Comparison of ENCODE assay signal across 23 cellular contexts in genomic region chr4:148089624-148090023, GRCh38.
"Had no signal": no experiment of that assay in that cellular context is flagged by ENCODE, and none has a peak within 500 bp of the region (broad histone marks: within the 10 kb centered on the region; RNA-seq: fewer than 3 reads in every experiment).

No MANE protein-coding gene starts in this region.

- ATAC-seq: activated CD8-positive, alpha-beta T cell treated with anti-CD3 and anti-CD28 coated beads, Interleukin-2, amount 10 ng/mL, durations not matched to agents 7 days and 5 days; natural killer cell; SK-N-SH treated with all-trans-retinoic acid at 6 μM for 48 hours had no signal

- H3K27me3 ChIP-seq: adrenal gland, ascending aorta, brain microvascular endothelial cell, dorsolateral prefrontal cortex, esophagus squamous epithelium, heart right ventricle, right lobe of liver, testis had no signal

- H3K9me3 ChIP-seq: adrenal gland, esophagus squamous epithelium, lower lobe of right lung, right lobe of liver, testis had no signal

- H3K36me3 Mint-ChIP-seq: natural killer cell had no signal

- H3K4me3 Mint-ChIP-seq: activated CD8-positive, alpha-beta T cell treated with anti-CD3 and anti-CD28 coated beads, Interleukin-2, amount 10 ng/mL, durations not matched to agents 7 days and 5 days; activated naive CD8-positive, alpha-beta T cell; natural killer cell had no signal

- H3K36me3 ChIP-seq: adrenal gland, brain microvascular endothelial cell, esophagus squamous epithelium, lower lobe of right lung, right lobe of liver had no signal

- H3K4me3 ChIP-seq: adrenal gland, ascending aorta, dorsolateral prefrontal cortex, esophagus squamous epithelium, heart right ventricle, lower lobe of right lung, right lobe of liver, testis had no signal

- H3K27ac Mint-ChIP-seq: activated CD8-positive, alpha-beta T cell treated with anti-CD3 and anti-CD28 coated beads, Interleukin-2, amount 10 ng/mL, durations not matched to agents 7 days and 5 days; activated naive CD8-positive, alpha-beta T cell; natural killer cell had no signal

- H3K4me1 Mint-ChIP-seq: natural killer cell had no signal

- DNase-seq: activated CD4-positive, alpha-beta T cell treated with anti-CD3 and anti-CD28 coated beads for 1 hour; activated CD4-positive, alpha-beta T cell treated with anti-CD3 and anti-CD28 coated beads, Interleukin-2, amount 50 U/mL, for 1 hour; activated CD8-positive, alpha-beta T cell treated with anti-CD3 and anti-CD28 coated beads, Interleukin-2, amount 10 ng/mL, durations not matched to agents 7 days and 5 days; activated naive CD4-positive, alpha-beta T cell; adrenal gland; brain microvascular endothelial cell; caudate nucleus; dorsolateral prefrontal cortex; esophagus squamous epithelium; heart right ventricle; islet precursor cell; lower lobe of right lung; natural killer cell; right lobe of liver; stimulated activated CD4-positive, alpha-beta T cell treated with anti-CD3 and anti-CD28 coated beads, Interleukin-2, amount 100 ng/mL, for 48 hours; stimulated activated CD8-positive, alpha-beta memory T cell treated with anti-CD3 and anti-CD28 coated beads, Interleukin-4, amount 100 ng/mL, for 48 hours; stimulated activated naive CD4-positive, alpha-beta T cell; T-helper 9 cell; testis had no signal

- H3K4me1 ChIP-seq: adrenal gland, ascending aorta, esophagus squamous epithelium, lower lobe of right lung, parathyroid adenoma, right lobe of liver, testis had no signal

- H3K27me3 Mint-ChIP-seq: activated naive CD8-positive, alpha-beta T cell had no signal

- H3K27ac ChIP-seq: adrenal gland, ascending aorta, brain microvascular endothelial cell, dorsolateral prefrontal cortex, esophagus squamous epithelium, heart right ventricle, lower lobe of right lung, parathyroid adenoma, right lobe of liver, testis had no signal
